Comparison of ENCODE assay signal across 1 cellular context in the genomic region with DNA sequence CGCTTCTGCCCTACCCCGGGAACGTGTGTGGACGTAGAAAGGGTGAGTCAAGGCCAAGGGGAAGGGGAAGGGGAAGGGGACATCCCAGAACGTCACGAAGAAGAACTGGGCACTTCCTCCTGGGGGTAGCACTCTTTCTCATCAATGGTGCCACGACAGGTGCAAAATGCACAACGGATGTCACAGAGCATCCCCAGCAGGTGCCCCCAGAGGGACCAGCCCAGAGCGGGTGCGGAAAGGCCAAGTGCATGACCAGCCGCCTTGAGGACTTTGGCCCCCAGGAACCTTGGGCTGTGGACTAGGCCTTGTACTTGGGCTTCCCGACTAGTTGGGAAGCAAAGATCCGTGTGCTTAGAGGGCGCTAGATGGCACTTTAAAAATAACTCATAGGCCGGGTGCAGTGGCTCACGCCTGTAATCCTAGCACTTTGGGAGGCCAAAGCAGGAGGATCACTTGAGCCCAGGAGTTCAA.
A peak's percentile ranks its signal among the peaks of the same experiment; 100 is the strongest.
TF ChIP-seq lines count a peak whose summit lies in the region.

No MANE protein-coding gene starts in this region.

TF ChIP-seq in HepG2, 621 proteins besides CTCF, POLR2A, EP300 and RAD21 (continued from another document and continues in another):
- TF ChIP-seq, protein P1, sequence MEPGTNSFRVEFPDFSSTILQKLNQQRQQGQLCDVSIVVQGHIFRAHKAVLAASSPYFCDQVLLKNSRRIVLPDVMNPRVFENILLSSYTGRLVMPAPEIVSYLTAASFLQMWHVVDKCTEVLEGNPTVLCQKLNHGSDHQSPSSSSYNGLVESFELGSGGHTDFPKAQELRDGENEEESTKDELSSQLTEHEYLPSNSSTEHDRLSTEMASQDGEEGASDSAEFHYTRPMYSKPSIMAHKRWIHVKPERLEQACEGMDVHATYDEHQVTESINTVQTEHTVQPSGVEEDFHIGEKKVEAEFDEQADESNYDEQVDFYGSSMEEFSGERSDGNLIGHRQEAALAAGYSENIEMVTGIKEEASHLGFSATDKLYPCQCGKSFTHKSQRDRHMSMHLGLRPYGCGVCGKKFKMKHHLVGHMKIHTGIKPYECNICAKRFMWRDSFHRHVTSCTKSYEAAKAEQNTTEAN (CRISPR knock-in tag; conservative IDR thresholded peaks at IDR 0.05), result no peak
- TF ChIP-seq SPEN (CRISPR knock-in tag; IDR thresholded peaks at IDR 0.05; ENCODE audit: low read depth) (peak; percentile 73), NFE2L1 (CRISPR knock-in tag; IDR thresholded peaks at IDR 0.05; ENCODE audit: borderline replicate concordance) (peak; percentile 34; the same call in 1 of the 2 replicates), ZNF205 (CRISPR knock-in tag; IDR thresholded peaks at IDR 0.05) (no peak), TARDBP (CRISPR knock-in tag; IDR thresholded peaks at IDR 0.05) (no peak), DNMT1 (CRISPR knock-in tag; IDR thresholded peaks at IDR 0.05) (0 out of 2 replicates have a peak, but pooled peaks have one; percentile 76), NCOR1 (IDR thresholded peaks at IDR 0.05; ENCODE audit: borderline replicate concordance, low read length) (peak; percentile 77), ERF (CRISPR knock-in tag; IDR thresholded peaks at IDR 0.05) (no peak), ZNF468 (CRISPR knock-in tag; IDR thresholded peaks at IDR 0.05) (no peak), ZBTB42 (CRISPR knock-in tag; IDR thresholded peaks at IDR 0.05) (no peak), PITX1 (CRISPR knock-in tag; IDR thresholded peaks at IDR 0.05) (peak; percentile 69), ZSCAN25 (CRISPR knock-in tag; IDR thresholded peaks at IDR 0.05) (0 out of 2 replicates have a peak, but pooled peaks have one; percentile 26), ZMYM2 (CRISPR knock-in tag; IDR thresholded peaks at IDR 0.05) (no peak; the same call in 1 of the 2 replicates), ZC3H4 (CRISPR knock-in tag; IDR thresholded peaks at IDR 0.05; ENCODE audit: borderline replicate concordance) (no peak), ZNF326 (CRISPR knock-in tag; IDR thresholded peaks at IDR 0.05; ENCODE audit: borderline replicate concordance) (no peak), RELA (CRISPR knock-in tag; IDR thresholded peaks at IDR 0.05) (peak; percentile 74; the same call in 1 of the 2 replicates), CHD4 (IDR thresholded peaks at IDR 0.05; ENCODE audit: borderline replicate concordance, low read length) (no peak), PAF1 (CRISPR knock-in tag; IDR thresholded peaks at IDR 0.05) (no peak), ZNF331 (CRISPR knock-in tag; IDR thresholded peaks at IDR 0.05) (peak; percentile 41; the same call in 1 of the 2 replicates), HOXA3 (CRISPR knock-in tag; IDR thresholded peaks at IDR 0.05) (peak; percentile 70), NR2F2 (IDR thresholded peaks at IDR 0.05; ENCODE audit: borderline replicate concordance, low read depth) (no peak; the same call in 1 of the 2 replicates), ZNF329 (CRISPR knock-in tag; IDR thresholded peaks at IDR 0.05; ENCODE audit: low read depth) (no peak), ZNF383 (CRISPR knock-in tag; IDR thresholded peaks at IDR 0.05; ENCODE audit: borderline replicate concordance) (no peak), PLRG1 (conservative IDR thresholded peaks at IDR 0.05) (no peak), NBN (conservative IDR thresholded peaks at IDR 0.05) (no peak), CCDC6 (CRISPR knock-in tag; IDR thresholded peaks at IDR 0.05) (no peak), ZNF354B (CRISPR knock-in tag; IDR thresholded peaks at IDR 0.05) (no peak), SALL2 (CRISPR knock-in tag; IDR thresholded peaks at IDR 0.05) (no peak), PHB2 (IDR thresholded peaks at IDR 0.05; ENCODE audit: partially characterized antibody) (no peak), HNF4G (IDR thresholded peaks at IDR 0.05; ENCODE audit: borderline replicate concordance, low read depth, low read length) (peak; percentile 86), HNF4G (CRISPR knock-in tag; IDR thresholded peaks at IDR 0.05; ENCODE audit: borderline replicate concordance, low read depth) (peak; percentile 84), ESRRA (CRISPR knock-in tag; IDR thresholded peaks at IDR 0.05; ENCODE audit: low read depth) (peak; percentile 58), RFXAP (CRISPR knock-in tag; IDR thresholded peaks at IDR 0.05; ENCODE audit: borderline replicate concordance) (0 out of 2 replicates have a peak, but pooled peaks have one; percentile 16), RXRA (CRISPR knock-in tag; IDR thresholded peaks at IDR 0.05) (peak; percentile 90), KMT2A (CRISPR knock-in tag; IDR thresholded peaks at IDR 0.05) (no peak), IKZF4 (CRISPR knock-in tag; IDR thresholded peaks at IDR 0.05; ENCODE audit: borderline replicate concordance, low read depth, not compliant biosample characterization) (peak; percentile 21), KDM6A (CRISPR knock-in tag; IDR thresholded peaks at IDR 0.05; ENCODE audit: low read depth) (no peak)
- TF ChIP-seq, protein P2, sequence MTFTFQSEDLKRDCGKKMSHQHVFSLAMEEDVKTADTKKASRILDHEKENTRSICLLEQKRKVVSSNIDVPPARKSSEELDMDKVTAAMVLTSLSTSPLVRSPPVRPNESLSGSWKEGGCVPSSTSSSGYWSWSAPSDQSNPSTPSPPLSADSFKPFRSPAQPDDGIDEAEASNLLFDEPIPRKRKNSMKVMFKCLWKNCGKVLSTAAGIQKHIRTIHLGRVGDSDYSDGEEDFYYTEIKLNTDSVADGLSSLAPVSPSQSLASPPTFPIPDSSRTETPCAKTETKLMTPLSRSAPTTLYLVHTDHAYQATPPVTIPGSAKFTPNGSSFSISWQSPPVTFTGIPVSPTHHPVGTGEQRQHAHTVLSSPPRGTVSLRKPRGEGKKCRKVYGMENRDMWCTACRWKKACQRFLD (CRISPR knock-in tag; IDR thresholded peaks at IDR 0.05; ENCODE audit: borderline replicate concordance), result no peak
- TF ChIP-seq, protein P3, sequence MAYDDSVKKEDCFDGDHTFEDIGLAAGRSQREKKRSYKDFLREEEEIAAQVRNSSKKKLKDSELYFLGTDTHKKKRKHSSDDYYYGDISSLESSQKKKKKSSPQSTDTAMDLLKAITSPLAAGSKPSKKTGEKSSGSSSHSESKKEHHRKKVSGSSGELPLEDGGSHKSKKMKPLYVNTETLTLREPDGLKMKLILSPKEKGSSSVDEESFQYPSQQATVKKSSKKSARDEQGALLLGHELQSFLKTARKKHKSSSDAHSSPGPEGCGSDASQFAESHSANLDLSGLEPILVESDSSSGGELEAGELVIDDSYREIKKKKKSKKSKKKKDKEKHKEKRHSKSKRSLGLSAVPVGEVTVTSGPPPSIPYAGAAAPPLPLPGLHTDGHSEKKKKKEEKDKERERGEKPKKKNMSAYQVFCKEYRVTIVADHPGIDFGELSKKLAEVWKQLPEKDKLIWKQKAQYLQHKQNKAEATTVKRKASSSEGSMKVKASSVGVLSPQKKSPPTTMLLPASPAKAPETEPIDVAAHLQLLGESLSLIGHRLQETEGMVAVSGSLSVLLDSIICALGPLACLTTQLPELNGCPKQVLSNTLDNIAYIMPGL (CRISPR knock-in tag; IDR thresholded peaks at IDR 0.05; ENCODE audit: borderline replicate concordance in 1 of 2, low read depth in 1 of 2), result peak in 1 of 2 experiments; percentile 64; a peak in 3 of 4 replicates
- TF ChIP-seq, protein P4, sequence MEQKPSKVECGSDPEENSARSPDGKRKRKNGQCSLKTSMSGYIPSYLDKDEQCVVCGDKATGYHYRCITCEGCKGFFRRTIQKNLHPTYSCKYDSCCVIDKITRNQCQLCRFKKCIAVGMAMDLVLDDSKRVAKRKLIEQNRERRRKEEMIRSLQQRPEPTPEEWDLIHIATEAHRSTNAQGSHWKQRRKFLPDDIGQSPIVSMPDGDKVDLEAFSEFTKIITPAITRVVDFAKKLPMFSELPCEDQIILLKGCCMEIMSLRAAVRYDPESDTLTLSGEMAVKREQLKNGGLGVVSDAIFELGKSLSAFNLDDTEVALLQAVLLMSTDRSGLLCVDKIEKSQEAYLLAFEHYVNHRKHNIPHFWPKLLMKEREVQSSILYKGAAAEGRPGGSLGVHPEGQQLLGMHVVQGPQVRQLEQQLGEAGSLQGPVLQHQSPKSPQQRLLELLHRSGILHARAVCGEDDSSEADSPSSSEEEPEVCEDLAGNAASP (CRISPR knock-in tag; IDR thresholded peaks at IDR 0.05; ENCODE audit: borderline replicate concordance), result peak; percentile 80; the same call in 1 of the 2 replicates
- TF ChIP-seq, protein P5, sequence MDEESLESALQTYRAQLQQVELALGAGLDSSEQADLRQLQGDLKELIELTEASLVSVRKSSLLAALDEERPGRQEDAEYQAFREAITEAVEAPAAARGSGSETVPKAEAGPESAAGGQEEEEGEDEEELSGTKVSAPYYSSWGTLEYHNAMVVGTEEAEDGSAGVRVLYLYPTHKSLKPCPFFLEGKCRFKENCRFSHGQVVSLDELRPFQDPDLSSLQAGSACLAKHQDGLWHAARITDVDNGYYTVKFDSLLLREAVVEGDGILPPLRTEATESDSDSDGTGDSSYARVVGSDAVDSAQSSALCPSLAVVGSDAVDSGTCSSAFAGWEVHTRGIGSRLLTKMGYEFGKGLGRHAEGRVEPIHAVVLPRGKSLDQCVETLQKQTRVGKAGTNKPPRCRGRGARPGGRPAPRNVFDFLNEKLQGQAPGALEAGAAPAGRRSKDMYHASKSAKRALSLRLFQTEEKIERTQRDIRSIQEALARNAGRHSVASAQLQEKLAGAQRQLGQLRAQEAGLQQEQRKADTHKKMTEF (CRISPR knock-in tag; IDR thresholded peaks at IDR 0.05), result peak; percentile 47; the same call in 1 of the 2 replicates
- TF ChIP-seq, protein P6, sequence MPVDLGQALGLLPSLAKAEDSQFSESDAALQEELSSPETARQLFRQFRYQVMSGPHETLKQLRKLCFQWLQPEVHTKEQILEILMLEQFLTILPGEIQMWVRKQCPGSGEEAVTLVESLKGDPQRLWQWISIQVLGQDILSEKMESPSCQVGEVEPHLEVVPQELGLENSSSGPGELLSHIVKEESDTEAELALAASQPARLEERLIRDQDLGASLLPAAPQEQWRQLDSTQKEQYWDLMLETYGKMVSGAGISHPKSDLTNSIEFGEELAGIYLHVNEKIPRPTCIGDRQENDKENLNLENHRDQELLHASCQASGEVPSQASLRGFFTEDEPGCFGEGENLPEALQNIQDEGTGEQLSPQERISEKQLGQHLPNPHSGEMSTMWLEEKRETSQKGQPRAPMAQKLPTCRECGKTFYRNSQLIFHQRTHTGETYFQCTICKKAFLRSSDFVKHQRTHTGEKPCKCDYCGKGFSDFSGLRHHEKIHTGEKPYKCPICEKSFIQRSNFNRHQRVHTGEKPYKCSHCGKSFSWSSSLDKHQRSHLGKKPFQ (CRISPR knock-in tag; IDR thresholded peaks at IDR 0.05; ENCODE audit: insufficient replicate concordance), result no peak
- TF ChIP-seq, protein P7, sequence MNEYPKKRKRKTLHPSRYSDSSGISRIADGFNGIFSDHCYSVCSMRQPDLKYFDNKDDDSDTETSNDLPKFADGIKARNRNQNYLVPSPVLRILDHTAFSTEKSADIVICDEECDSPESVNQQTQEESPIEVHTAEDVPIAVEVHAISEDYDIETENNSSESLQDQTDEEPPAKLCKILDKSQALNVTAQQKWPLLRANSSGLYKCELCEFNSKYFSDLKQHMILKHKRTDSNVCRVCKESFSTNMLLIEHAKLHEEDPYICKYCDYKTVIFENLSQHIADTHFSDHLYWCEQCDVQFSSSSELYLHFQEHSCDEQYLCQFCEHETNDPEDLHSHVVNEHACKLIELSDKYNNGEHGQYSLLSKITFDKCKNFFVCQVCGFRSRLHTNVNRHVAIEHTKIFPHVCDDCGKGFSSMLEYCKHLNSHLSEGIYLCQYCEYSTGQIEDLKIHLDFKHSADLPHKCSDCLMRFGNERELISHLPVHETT (CRISPR knock-in tag; conservative IDR thresholded peaks at IDR 0.05), result no peak
- TF ChIP-seq, protein P8, sequence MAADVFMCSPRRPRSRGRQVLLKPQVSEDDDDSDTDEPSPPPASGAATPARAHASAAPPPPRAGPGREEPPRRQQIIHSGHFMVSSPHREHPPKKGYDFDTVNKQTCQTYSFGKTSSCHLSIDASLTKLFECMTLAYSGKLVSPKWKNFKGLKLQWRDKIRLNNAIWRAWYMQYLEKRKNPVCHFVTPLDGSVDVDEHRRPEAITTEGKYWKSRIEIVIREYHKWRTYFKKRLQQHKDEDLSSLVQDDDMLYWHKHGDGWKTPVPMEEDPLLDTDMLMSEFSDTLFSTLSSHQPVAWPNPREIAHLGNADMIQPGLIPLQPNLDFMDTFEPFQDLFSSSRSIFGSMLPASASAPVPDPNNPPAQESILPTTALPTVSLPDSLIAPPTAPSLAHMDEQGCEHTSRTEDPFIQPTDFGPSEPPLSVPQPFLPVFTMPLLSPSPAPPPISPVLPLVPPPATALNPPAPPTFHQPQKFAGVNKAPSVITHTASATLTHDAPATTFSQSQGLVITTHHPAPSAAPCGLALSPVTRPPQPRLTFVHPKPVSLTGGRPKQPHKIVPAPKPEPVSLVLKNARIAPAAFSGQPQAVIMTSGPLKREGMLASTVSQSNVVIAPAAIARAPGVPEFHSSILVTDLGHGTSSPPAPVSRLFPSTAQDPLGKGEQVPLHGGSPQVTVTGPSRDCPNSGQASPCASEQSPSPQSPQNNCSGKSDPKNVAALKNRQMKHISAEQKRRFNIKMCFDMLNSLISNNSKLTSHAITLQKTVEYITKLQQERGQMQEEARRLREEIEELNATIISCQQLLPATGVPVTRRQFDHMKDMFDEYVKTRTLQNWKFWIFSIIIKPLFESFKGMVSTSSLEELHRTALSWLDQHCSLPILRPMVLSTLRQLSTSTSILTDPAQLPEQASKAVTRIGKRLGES (CRISPR knock-in tag; IDR thresholded peaks at IDR 0.05; ENCODE audit: borderline replicate concordance), result no peak
- TF ChIP-seq, protein P9, sequence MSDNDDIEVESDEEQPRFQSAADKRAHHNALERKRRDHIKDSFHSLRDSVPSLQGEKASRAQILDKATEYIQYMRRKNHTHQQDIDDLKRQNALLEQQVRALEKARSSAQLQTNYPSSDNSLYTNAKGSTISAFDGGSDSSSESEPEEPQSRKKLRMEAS (IDR thresholded peaks at IDR 0.05), result peak; percentile 24; the same call in 1 of the 2 replicates
- TF ChIP-seq, protein P10, sequence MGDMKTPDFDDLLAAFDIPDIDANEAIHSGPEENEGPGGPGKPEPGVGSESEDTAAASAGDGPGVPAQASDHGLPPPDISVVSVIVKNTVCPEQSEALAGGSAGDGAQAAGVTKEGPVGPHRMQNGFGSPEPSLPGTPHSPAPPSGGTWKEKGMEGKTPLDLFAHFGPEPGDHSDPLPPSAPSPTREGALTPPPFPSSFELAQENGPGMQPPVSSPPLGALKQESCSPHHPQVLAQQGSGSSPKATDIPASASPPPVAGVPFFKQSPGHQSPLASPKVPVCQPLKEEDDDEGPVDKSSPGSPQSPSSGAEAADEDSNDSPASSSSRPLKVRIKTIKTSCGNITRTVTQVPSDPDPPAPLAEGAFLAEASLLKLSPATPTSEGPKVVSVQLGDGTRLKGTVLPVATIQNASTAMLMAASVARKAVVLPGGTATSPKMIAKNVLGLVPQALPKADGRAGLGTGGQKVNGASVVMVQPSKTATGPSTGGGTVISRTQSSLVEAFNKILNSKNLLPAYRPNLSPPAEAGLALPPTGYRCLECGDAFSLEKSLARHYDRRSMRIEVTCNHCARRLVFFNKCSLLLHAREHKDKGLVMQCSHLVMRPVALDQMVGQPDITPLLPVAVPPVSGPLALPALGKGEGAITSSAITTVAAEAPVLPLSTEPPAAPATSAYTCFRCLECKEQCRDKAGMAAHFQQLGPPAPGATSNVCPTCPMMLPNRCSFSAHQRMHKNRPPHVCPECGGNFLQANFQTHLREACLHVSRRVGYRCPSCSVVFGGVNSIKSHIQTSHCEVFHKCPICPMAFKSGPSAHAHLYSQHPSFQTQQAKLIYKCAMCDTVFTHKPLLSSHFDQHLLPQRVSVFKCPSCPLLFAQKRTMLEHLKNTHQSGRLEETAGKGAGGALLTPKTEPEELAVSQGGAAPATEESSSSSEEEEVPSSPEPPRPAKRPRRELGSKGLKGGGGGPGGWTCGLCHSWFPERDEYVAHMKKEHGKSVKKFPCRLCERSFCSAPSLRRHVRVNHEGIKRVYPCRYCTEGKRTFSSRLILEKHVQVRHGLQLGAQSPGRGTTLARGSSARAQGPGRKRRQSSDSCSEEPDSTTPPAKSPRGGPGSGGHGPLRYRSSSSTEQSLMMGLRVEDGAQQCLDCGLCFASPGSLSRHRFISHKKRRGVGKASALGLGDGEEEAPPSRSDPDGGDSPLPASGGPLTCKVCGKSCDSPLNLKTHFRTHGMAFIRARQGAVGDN (CRISPR knock-in tag; IDR thresholded peaks at IDR 0.05), result peak; percentile 71
